24 cellular contexts compared by ENCODE assay signal in genomic region chr12:89770391-89770790, GRCh38.
DNase-seq lines count a peak whose midpoint lies in the region; ATAC-seq, FAIRE-seq and TF ChIP-seq lines count a peak whose summit lies in the region.
"Had no signal": no experiment of that assay in that cellular context is flagged by ENCODE, and none has a peak within 500 bp of the region (broad histone marks: within the 10 kb centered on the region; RNA-seq: fewer than 3 reads in every experiment).

No MANE protein-coding gene starts in this region.

- H3K4me1 ChIP-seq in SJCRH30 (peaks cover 36% of the 10 kb centered on the region), mesendoderm (ENCODE audit: control insufficient read depth, low read depth, low read length) (no peaks in the 10 kb centered on the region), small intestine (ENCODE audit: control insufficient read depth in 2 of 2, insufficient read depth in 1 of 2, low read depth in 1 of 2, low read length in 1 of 2) (peaks cover 3 to 4% of the 10 kb centered on the region in 2 donors)
- H3K4me1 ChIP-seq: ascending aorta, esophagus squamous epithelium, pancreas, upper lobe of right lung had no signal

- no peak overlapping the region for H3K9ac ChIP-seq in mesendoderm (ENCODE audit: low read length)

- no peak for TF ChIP-seq CTCF in endothelial cell (IDR thresholded peaks at IDR 0.05; ENCODE audit: unreplicated experiment)

- H3K36me3 ChIP-seq in SJCRH30 (no peaks in the 10 kb centered on the region), mesendoderm (ENCODE audit: control insufficient read depth, insufficient read depth, low read length) (no peaks in the 10 kb centered on the region), small intestine (ENCODE audit: control insufficient read depth in 2 of 2, insufficient read depth in 2 of 2, low read length in 2 of 2) (no peaks in the 10 kb centered on the region)
- H3K36me3 ChIP-seq: ascending aorta, esophagus squamous epithelium, pancreas, spleen, upper lobe of right lung had no signal

- H3K9me3 ChIP-seq in SJCRH30 (replicated peaks) (no peaks in the 10 kb centered on the region), small intestine (ENCODE audit: control insufficient read depth, low read depth) (no peaks in the 10 kb centered on the region)
- H3K9me3 ChIP-seq: ascending aorta, esophagus squamous epithelium, pancreas, spleen, upper lobe of right lung had no signal

- no peak overlapping the region for H3K4me3 Mint-ChIP-seq in endothelial cell (ENCODE audit: unreplicated experiment)
- H3K4me3 Mint-ChIP-seq: central memory CD8-positive, alpha-beta T cell; dendritic cell treated with granulocyte-macrophage colony-stimulating factor and Interleukin-4, amounts not matched to agents 40 ng/mL and 50 ng/mL, for 4 days; nephron progenitor cell had no signal

- H3K79me1 ChIP-seq in mesendoderm (ENCODE audit: low read length), result no peaks in the 10 kb centered on the region

- no peak overlapping the region for H4K8ac ChIP-seq in mesendoderm (ENCODE audit: low read depth, low read length)

- H4K5ac ChIP-seq in mesendoderm (ENCODE audit: low read length), result no peak overlapping the region

- H3K27me3 ChIP-seq in SJCRH30 (no peaks in the 10 kb centered on the region), mesendoderm (ENCODE audit: insufficient read depth, low read length, poor library complexity) (no peaks in the 10 kb centered on the region), small intestine (ENCODE audit: control insufficient read depth in 2 of 2, insufficient read depth in 2 of 2, low read length in 2 of 2) (no peaks in the 10 kb centered on the region)
- H3K27me3 ChIP-seq: ascending aorta, esophagus squamous epithelium, pancreas, spleen, upper lobe of right lung had no signal

- H2BK120ac ChIP-seq in mesendoderm (ENCODE audit: low read depth, low read length), result no peak overlapping the region

- H3K9me3 Mint-ChIP-seq in endothelial cell (ENCODE audit: unreplicated experiment), result no peaks in the 10 kb centered on the region
- H3K9me3 Mint-ChIP-seq: central memory CD8-positive, alpha-beta T cell; dendritic cell treated with granulocyte-macrophage colony-stimulating factor and Interleukin-4, amounts not matched to agents 40 ng/mL and 50 ng/mL, for 4 days had no signal

- no peak overlapping the region for H3K56ac ChIP-seq in mesendoderm (ENCODE audit: low read length)

- no peak overlapping the region for H2BK5ac ChIP-seq in mesendoderm (ENCODE audit: low read length)

- no peaks in the 10 kb centered on the region for H3K79me2 ChIP-seq in mesendoderm (ENCODE audit: control insufficient read depth, insufficient read depth, low read length)

- H3K36me3 Mint-ChIP-seq in endothelial cell (ENCODE audit: low read depth, unreplicated experiment), result no peaks in the 10 kb centered on the region

- H3K4me2 ChIP-seq in mesendoderm (ENCODE audit: low read length), result no peak overlapping the region

- DNase-seq in DMS 273 treated with DMSO at 0.1 percent for 48 hours (lab: John Stamatoyannopoulos, UW), result peak; percentile 66
- DNase-seq in MV-4-11 (lab: John Stamatoyannopoulos, UW), result peak; percentile 9
- peak; percentile 28 to 61 for DNase-seq in SJCRH30
- DNase-seq in mesendoderm, result peak; percentile 44
- DNase-seq in endothelial cell (ENCODE audit: low spot score), result no peak
- DNase-seq in nucleus accumbens (lab: John Stamatoyannopoulos, UW), result no peak
- no peak for DNase-seq in small intestine
- DNase-seq: activated CD4-positive, alpha-beta T cell treated with anti-CD3 and anti-CD28 coated beads for 4 hours; activated T-cell treated with anti-CD3 and anti-CD28 coated beads for 4 hours; C1 segment of cervical spinal cord; esophagus squamous epithelium; nephron progenitor cell; pancreas; Right ventricle myocardium superior; spleen; upper lobe of right lung had no signal

- no peak overlapping the region for H3K23ac ChIP-seq in mesendoderm (ENCODE audit: low read length)

- no peak for FAIRE-seq in small intestine (lab: Jason Lieb, UNC)
- FAIRE-seq: GM12891, keratinocyte, pancreas had no signal

- H3K4me3 ChIP-seq in SJCRH30, result no peak overlapping the region
- no peak overlapping the region for H3K4me3 ChIP-seq in mesendoderm (ENCODE audit: low read length)
- no peak overlapping the region for H3K4me3 ChIP-seq in small intestine (ENCODE audit: low read depth in 1 of 2, low read length in 2 of 2)
- H3K4me3 ChIP-seq: ascending aorta, esophagus squamous epithelium, pancreas, spleen, upper lobe of right lung had no signal

- H3K18ac ChIP-seq in mesendoderm (ENCODE audit: low read length), result no peak overlapping the region

- no peak overlapping the region for H3K27ac Mint-ChIP-seq in endothelial cell (ENCODE audit: unreplicated experiment)
- H3K27ac Mint-ChIP-seq: activated naive CD4-positive, alpha-beta T cell treated with anti-CD3 and anti-CD28 coated beads, Interleukin-2, amount 50 U/mL, for 72 hours; dendritic cell treated with granulocyte-macrophage colony-stimulating factor and Interleukin-4, amounts not matched to agents 40 ng/mL and 50 ng/mL, for 4 days; nephron progenitor cell had no signal

- no peak for ATAC-seq in GM21717 (IDR thresholded peaks at IDR 0.05; ENCODE audit: unreplicated experiment)
- ATAC-seq: activated naive CD4-positive, alpha-beta T cell treated with anti-CD3 and anti-CD28 coated beads, Interleukin-2, amount 50 U/mL, for 72 hours; pancreas; upper lobe of right lung had no signal

- H2AK5ac ChIP-seq in mesendoderm (ENCODE audit: low read length), result no peak overlapping the region

- H3K4ac ChIP-seq in mesendoderm (ENCODE audit: low read depth, low read length), result no peak overlapping the region

- H3K27ac ChIP-seq in SJCRH30, result peak overlapping the region; percentile 28
- H3K27ac ChIP-seq in mesendoderm (ENCODE audit: low read depth, low read length), result no peak overlapping the region
- no peak overlapping the region for H3K27ac ChIP-seq in small intestine (ENCODE audit: low read depth in 1 of 2, low read length in 1 of 2)
- H3K27ac ChIP-seq: ascending aorta, esophagus squamous epithelium, pancreas, spleen, upper lobe of right lung, VCaP had no signal

- peaks cover 1% of the 10 kb centered on the region for H3K27me3 Mint-ChIP-seq in endothelial cell (ENCODE audit: unreplicated experiment)
- H3K27me3 Mint-ChIP-seq: central memory CD8-positive, alpha-beta T cell; dendritic cell treated with granulocyte-macrophage colony-stimulating factor and Interleukin-4, amounts not matched to agents 40 ng/mL and 50 ng/mL, for 4 days had no signal

- H2BK15ac ChIP-seq in mesendoderm (replicated peaks; ENCODE audit: low read depth), result no peak overlapping the region

- H3K4me1 Mint-ChIP-seq in endothelial cell (ENCODE audit: unreplicated experiment), result peaks cover 3% of the 10 kb centered on the region
- H3K4me1 Mint-ChIP-seq: nephron progenitor cell had no signal

Comparison
In these comparisons a context has a peak if more than half of its experiments do, and no peak if none do; other contexts are left out.
1. DNase-seq: peak in DMS 273 treated with DMSO at 0.1 percent for 48 hours (single experiment), MV-4-11 (single experiment), SJCRH30 (2 of 2) and mesendoderm (single experiment); none in endothelial cell (single experiment), nucleus accumbens (0 of 56) and small intestine (single experiment).